Comparison of ENCODE assay signal across 18 cellular contexts in the genomic region with DNA sequence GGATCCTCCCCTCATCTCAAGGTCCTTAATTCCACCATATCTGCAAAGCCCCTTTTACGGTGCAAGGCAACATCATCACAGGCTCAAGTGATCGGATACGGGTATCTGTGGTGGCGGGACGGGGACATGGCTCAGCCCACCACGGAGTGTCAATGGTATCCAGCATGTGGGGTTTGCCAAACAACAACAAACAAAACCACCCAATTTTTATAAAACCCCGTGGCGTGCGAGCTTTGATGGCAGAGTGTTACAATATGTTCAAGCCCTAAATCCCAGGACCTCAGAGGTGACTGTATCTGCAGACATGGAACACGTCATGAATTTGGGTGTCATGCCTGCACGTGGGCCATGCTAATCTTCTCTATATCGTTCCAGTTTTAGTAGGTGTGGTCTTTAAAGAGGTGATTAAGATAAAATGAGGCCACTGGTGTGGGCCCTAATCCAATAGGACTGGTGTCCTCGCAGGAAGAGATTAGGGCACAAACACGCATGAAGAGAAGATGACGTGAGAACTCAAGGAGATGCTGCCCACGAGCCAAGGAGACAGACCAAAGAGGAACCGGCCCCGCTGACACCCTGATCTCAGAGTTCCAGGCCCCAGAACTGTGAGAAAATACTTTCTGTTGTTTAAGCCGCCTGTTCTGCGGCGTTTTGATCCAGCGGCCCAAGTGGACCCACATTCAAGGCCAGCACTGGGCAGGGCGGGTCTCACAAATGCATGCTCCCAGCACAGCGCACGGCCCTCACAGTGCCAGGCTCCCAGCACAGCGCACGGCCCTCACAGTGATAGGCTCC. TPM values are rescaled to one million over a fixed set of nuclear protein-coding genes. Genes with fewer than 3 reads are reported as not detected.
DNase-seq lines count a peak whose midpoint lies in the region; ATAC-seq, FAIRE-seq and TF ChIP-seq lines count a peak whose summit lies in the region.
"Had no signal": no experiment of that assay in that cellular context is flagged by ENCODE, and none has a peak within 500 bp of the region (broad histone marks: within the 10 kb centered on the region; RNA-seq: fewer than 3 reads in every experiment).

No MANE protein-coding gene starts in this region.

- H3K4me3 Mint-ChIP-seq in activated T-cell treated with anti-CD3 and anti-CD28 coated beads, Interleukin-2, amount 50 U/mL, for 72 hours: peak overlapping the region; percentile 57 to 74
- H3K4me3 Mint-ChIP-seq in T-cell: peak overlapping the region; percentile 28 to 69 (median 53)
- H3K4me3 Mint-ChIP-seq in stimulated activated memory B cell treated with anti-CD40 and anti-IgM and Interleukin-4, amounts not matched to agents 10 μg/mL and 1 μg/mL and 100 μg/mL, for 72 hours: no peak overlapping the region

- no peaks in the 10 kb centered on the region; the same call in 2 of the 3 replicates for H3K36me3 ChIP-seq in K562 (ENCODE audit: control insufficient read depth, insufficient read depth, low read length)
- H3K36me3 ChIP-seq: colonic mucosa had no signal

- H3K9me3 ChIP-seq in K562 (replicated peaks; ENCODE audit: control insufficient read depth, insufficient read depth, low read depth, low read length): no peaks in the 10 kb centered on the region
- H3K9me3 ChIP-seq: colonic mucosa, left lung, right lobe of liver had no signal

- BruUV-seq in K562 (replicated peaks; lab: Mats Ljungman, UMichigan): no TSS peak

- DNase-seq in activated T-cell treated with anti-CD3 and anti-CD28 coated beads, Interleukin-2, amount 50 U/mL, for 72 hours: no peak
- DNase-seq in activated T-cell treated with anti-CD3 and anti-CD28 coated beads for 4 hours (no peak), T-cell (no peak), K562 (ENCODE audit: extremely low read depth in 1 of 4, low spot score in 3 of 4) (peak in 1 of 4 experiments; percentile 36), left lobe of liver (ENCODE audit: low spot score) (no peak), kidney glomerular epithelial cell (lab: John Stamatoyannopoulos, UW) (no peak), NCI-H146 (lab: John Stamatoyannopoulos, UW) (no peak)
- DNase-seq: activated CD4-positive, CD25-positive, alpha-beta regulatory T cell treated with anti-CD3 and anti-CD28 coated beads, Interleukin-2, amount 50 U/mL, for 72 hours; colonic mucosa; left lung; MM.1S; NCI-H187; NCI-H446; occipital lobe; right lobe of liver had no signal

- WGBS in K562 (ENCODE audit: insufficient coverage, low coverage, missing lambda C conversion rate): 59% methylated on average over 24 of the region's 27 CpGs

- no peaks in the 10 kb centered on the region for H3K27me3 ChIP-seq in K562 (ENCODE audit: control insufficient read depth in 2 of 2, insufficient read depth in 2 of 2, low read length in 2 of 2)
- H3K27me3 ChIP-seq: colonic mucosa, left lung, right lobe of liver had no signal

- no peak for TF ChIP-seq CTCF in K562 (IDR thresholded peaks at IDR 0.05 in 2 of 3, conservative IDR thresholded peaks at IDR 0.05 in 1 of 3; ENCODE audit: insufficient read depth in 2 of 3, low read depth in 1 of 3, low read length in 3 of 3)

- peak overlapping the region; percentile 0; the same call in 1 of the 2 replicates for H2AFZ ChIP-seq in K562 (ENCODE audit: low read depth, low read length)

- peak; percentile 35 for FAIRE-seq in K562 (lab: Jason Lieb, UNC)
- FAIRE-seq: G401.6, GM12892 had no signal

- H3K4me3 ChIP-seq in K562: no peak overlapping the region
- H3K4me3 ChIP-seq: colonic mucosa, left lung, right lobe of liver had no signal

- peaks cover 2 to 8% of the 10 kb centered on the region in 2 donors for H3K36me3 Mint-ChIP-seq in activated T-cell treated with anti-CD3 and anti-CD28 coated beads, Interleukin-2, amount 50 U/mL, for 72 hours (ENCODE audit: insufficient read depth in 2 of 2)
- H3K36me3 Mint-ChIP-seq in T-cell: peaks cover 15% of the 10 kb centered on the region
- peaks cover 61% of the 10 kb centered on the region for H3K36me3 Mint-ChIP-seq in stimulated activated memory B cell treated with anti-CD40 and anti-IgM and Interleukin-4, amounts not matched to agents 10 μg/mL and 1 μg/mL and 100 μg/mL, for 72 hours

- H3K27ac ChIP-seq in K562 (ENCODE audit: extremely low read depth, low read depth, low read length): no peak overlapping the region
- H3K27ac ChIP-seq: colonic mucosa, left lung, right lobe of liver had no signal

- no peaks in the 10 kb centered on the region for H4K20me1 ChIP-seq in K562 (replicated peaks; ENCODE audit: control insufficient read depth, insufficient read depth, low read length)

- CTCF ChIA-PET in T-cell (lab: Charles Lee): interaction anchor here in 1 of 2 donors (0.6 kb wide), 1 partner anchor 10 kb away, joined by 3 read pairs; no protein-coding TSS in a partner anchor
- CTCF ChIA-PET in K562 (lab: Yijun Ruan, JAX; ENCODE audit: low intra/inter-chr PET ratio): no interaction called here

- no peaks in the 10 kb centered on the region for H3K9me1 ChIP-seq in K562 (ENCODE audit: control insufficient read depth, insufficient read depth, low read length)

- H3K27ac Mint-ChIP-seq in activated T-cell treated with anti-CD3 and anti-CD28 coated beads, Interleukin-2, amount 50 U/mL, for 72 hours: peak overlapping the region; percentile 84
- H3K27ac Mint-ChIP-seq in T-cell: peak overlapping the region; percentile 91 to 93
- H3K27ac Mint-ChIP-seq in stimulated activated memory B cell treated with anti-CD40 and anti-IgM and Interleukin-4, amounts not matched to agents 10 μg/mL and 1 μg/mL and 100 μg/mL, for 72 hours: peak overlapping the region; percentile 3

- no peak overlapping the region for H3K4me2 ChIP-seq in K562 (ENCODE audit: insufficient read depth, low read length)

- no peak for TF ChIP-seq EP300 in K562 (IDR thresholded peaks at IDR 0.05; ENCODE audit: low read length)

- in situ Hi-C loops in K562 (cut with MboI): no loop called here

- no peaks in the 10 kb centered on the region for H3K9me3 Mint-ChIP-seq in activated T-cell treated with anti-CD3 and anti-CD28 coated beads, Interleukin-2, amount 50 U/mL, for 72 hours
- no peaks in the 10 kb centered on the region for H3K9me3 Mint-ChIP-seq in T-cell
- H3K9me3 Mint-ChIP-seq in stimulated activated memory B cell treated with anti-CD40 and anti-IgM and Interleukin-4, amounts not matched to agents 10 μg/mL and 1 μg/mL and 100 μg/mL, for 72 hours: peaks cover 3% of the 10 kb centered on the region

- TF ChIP-seq POLR2A in K562 (conservative IDR thresholded peaks at IDR 0.05): no peak

- intact Hi-C loops in K562 (cut with micrococcal nuclease): no loop called here

- no peaks in the 10 kb centered on the region for H3K27me3 Mint-ChIP-seq in activated T-cell treated with anti-CD3 and anti-CD28 coated beads, Interleukin-2, amount 50 U/mL, for 72 hours (ENCODE audit: low read depth)
- no peaks in the 10 kb centered on the region for H3K27me3 Mint-ChIP-seq in T-cell
- H3K27me3 Mint-ChIP-seq in stimulated activated memory B cell treated with anti-CD40 and anti-IgM and Interleukin-4, amounts not matched to agents 10 μg/mL and 1 μg/mL and 100 μg/mL, for 72 hours: no peaks in the 10 kb centered on the region

- H3K4me1 Mint-ChIP-seq in activated T-cell treated with anti-CD3 and anti-CD28 coated beads, Interleukin-2, amount 50 U/mL, for 72 hours (ENCODE audit: low read depth): peaks cover 32% of the 10 kb centered on the region
- H3K4me1 Mint-ChIP-seq in T-cell: peaks cover 38 to 40% (median 40%) of the 10 kb centered on the region in 3 donors
- no peaks in the 10 kb centered on the region for H3K4me1 Mint-ChIP-seq in stimulated activated memory B cell treated with anti-CD40 and anti-IgM and Interleukin-4, amounts not matched to agents 10 μg/mL and 1 μg/mL and 100 μg/mL, for 72 hours

- TF ChIP-seq RAD21 in K562 (CRISPR knock-in tag; conservative IDR thresholded peaks at IDR 0.05 in 1 of 2, IDR thresholded peaks at IDR 0.05 in 1 of 2): no peak

- ATAC-seq in activated T-cell treated with anti-CD3 and anti-CD28 coated beads, Interleukin-2, amount 50 U/mL, for 72 hours (replicated peaks in 1 of 2): no peak
- ATAC-seq in T-cell (replicated peaks in 1 of 4) (no peak), K562 (no peak; the same call in 1 of the 3 replicates), left lobe of liver (no peak)
- ATAC-seq in stimulated activated memory B cell treated with anti-CD40 and anti-IgM and Interleukin-4, amounts not matched to agents 10 μg/mL and 1 μg/mL and 100 μg/mL, for 72 hours: no peak
- ATAC-seq: left lung, right lobe of liver had no signal

- no peaks in the 10 kb centered on the region for H3K79me2 ChIP-seq in K562 (ENCODE audit: control insufficient read depth, insufficient read depth, low read length)

- peaks cover 0 to 29% of the 10 kb centered on the region in 2 experiments; a peak in 3 of 5 replicates for H3K4me1 ChIP-seq in K562 (replicated peaks in 1 of 2; ENCODE audit: control insufficient read depth in 2 of 2, insufficient read depth in 2 of 2, low read length in 2 of 2)
- H3K4me1 ChIP-seq: right lobe of liver had no signal

- POLR2A ChIA-PET in T-cell (lab: Charles Lee) (no interaction called here), K562 (lab: Yijun Ruan, JAX) (no interaction called here)

- no peak overlapping the region for H3K9ac ChIP-seq in K562 (ENCODE audit: insufficient read depth in 1 of 2, low read depth in 2 of 2, low read length in 2 of 2)

RNA-seq across cellular contexts. Expression of a gene that starts 6.6 kb away (rescaled TPM):
- 10 to 100 TPM; 58.2 to 60.4 TPM for total RNA-seq in activated T-cell treated with anti-CD3 and anti-CD28 coated beads, Interleukin-2, amount 50 U/mL, for 72 hours
- total RNA-seq in T-cell: 10 to 100 TPM; 49.1 to 77.9 (median 67.4) TPM
- total RNA-seq in K562 (2011; cell fraction: chromatin; rRNA removed; ENCODE audit: low replicate concordance): 144 and 257 TPM in 2 replicates
- total RNA-seq in K562 (2011; cell fraction: nucleolus; rRNA removed): 92.6 and 108 TPM in 2 replicates
- 87.7 and 106 TPM in 2 replicates for total RNA-seq in K562 (2011; cell fraction: nucleoplasm; rRNA removed)
- total RNA-seq in K562 (2014; rRNA removed): 36.1 and 38.7 TPM in 2 replicates
- total RNA-seq in K562 (2014; rRNA removed; fragmentation: Illumina TruSeq; extraction: Trizol): 17.0 and 19.0 TPM in 2 replicates
- 21.2 and 22.8 TPM in 2 replicates for total RNA-seq in K562 (2015; rRNA removed; fragmentation: Illumina TruSeq; extraction: Trizol)
- 41.7 and 48.1 TPM in 2 replicates for total RNA-seq in K562 (2021)
- polyA plus RNA-seq in K562 (2011; rRNA removed): 15.0 and 20.2 TPM in 2 replicates
- 21.4 and 25.3 TPM in 2 replicates for polyA plus RNA-seq in K562 (2011; cell fraction: cytosol; rRNA removed)
- 38.5 and 43.6 TPM in 2 replicates for polyA plus RNA-seq in K562 (2011; cell fraction: nucleus; rRNA removed)
- 12.5 and 13.1 TPM in 2 replicates for polyA plus RNA-seq in K562 (2012)
- polyA plus RNA-seq in K562 (2014; fragmentation: Illumina TruSeq; extraction: Trizol): 9.0 and 11.8 TPM in 2 replicates
- polyA plus RNA-seq in K562 (2014; fragmentation: Nextera tagmentation; extraction: Ambion mirVana): 1 to 10 TPM; 1.9 to 2.9 TPM
- polyA plus RNA-seq in K562 (2014; rRNA removed): 18.4 and 18.6 TPM in 2 replicates
- polyA minus RNA-seq in K562 (2011; rRNA and poly(A)+ RNA removed): 26.2 and 28.2 TPM in 2 replicates
- polyA minus RNA-seq in K562 (2011; cell fraction: cytosol; rRNA and poly(A)+ RNA removed): 43.5 and 57.6 TPM in 2 replicates
- 18.7 and 48.9 TPM in 2 replicates for polyA minus RNA-seq in K562 (2011; cell fraction: nucleus; rRNA and poly(A)+ RNA removed)
- 22.9 TPM for total RNA-seq in left lobe of liver

RNA-seq across cellular contexts. Expression of a gene that starts 52.1 kb away (rescaled TPM):
- 10 to 100 TPM; 68.3 to 72.3 TPM for total RNA-seq in activated T-cell treated with anti-CD3 and anti-CD28 coated beads, Interleukin-2, amount 50 U/mL, for 72 hours
- total RNA-seq in T-cell: 100 to 1,000 TPM in 1 of 5 donors, 10 to 100 TPM in 4; 84.2 to 107 (median 86.0) TPM
- 247 and 420 TPM in 2 replicates for total RNA-seq in K562 (2011; cell fraction: chromatin; rRNA removed; ENCODE audit: low replicate concordance)
- 153 and 159 TPM in 2 replicates for total RNA-seq in K562 (2011; cell fraction: nucleolus; rRNA removed)
- total RNA-seq in K562 (2011; cell fraction: nucleoplasm; rRNA removed): 192 and 220 TPM in 2 replicates
- 18.2 and 19.3 TPM in 2 replicates for total RNA-seq in K562 (2014; rRNA removed)
- total RNA-seq in K562 (2014; rRNA removed; fragmentation: Illumina TruSeq; extraction: Trizol): 14.1 and 14.2 TPM in 2 replicates
- total RNA-seq in K562 (2015; rRNA removed; fragmentation: Illumina TruSeq; extraction: Trizol): 12.7 and 15.5 TPM in 2 replicates
- 26.1 and 26.8 TPM in 2 replicates for total RNA-seq in K562 (2021)
- 32.5 and 33.9 TPM in 2 replicates for polyA plus RNA-seq in K562 (2011; rRNA removed)
- polyA plus RNA-seq in K562 (2011; cell fraction: cytosol; rRNA removed): 31.7 and 36.8 TPM in 2 replicates
- polyA plus RNA-seq in K562 (2011; cell fraction: nucleus; rRNA removed): 72.8 and 92.7 TPM in 2 replicates
- 15.8 and 25.4 TPM in 2 replicates for polyA plus RNA-seq in K562 (2012)
- polyA plus RNA-seq in K562 (2014; fragmentation: Illumina TruSeq; extraction: Trizol): 18.6 and 21.2 TPM in 2 replicates
- polyA plus RNA-seq in K562 (2014; fragmentation: Nextera tagmentation; extraction: Ambion mirVana): under 1 TPM; 0.61 to 0.84 TPM
- 23.6 and 25.8 TPM in 2 replicates for polyA plus RNA-seq in K562 (2014; rRNA removed)
- 34.2 and 40.4 TPM in 2 replicates for polyA minus RNA-seq in K562 (2011; rRNA and poly(A)+ RNA removed)
- 18.1 and 22.3 TPM in 2 replicates for polyA minus RNA-seq in K562 (2011; cell fraction: cytosol; rRNA and poly(A)+ RNA removed)
- polyA minus RNA-seq in K562 (2011; cell fraction: nucleus; rRNA and poly(A)+ RNA removed): 23.3 and 27.7 TPM in 2 replicates
- total RNA-seq in left lobe of liver: 14.2 TPM

Comparison
In these comparisons a context has a peak if more than half of its experiments do, and no peak if none do; other contexts are left out.
1. H3K27ac Mint-ChIP-seq: peak in every context shown above with its lines; median percentile 92 in T-cell; 84 in activated T-cell treated with anti-CD3 and anti-CD28 coated beads, Interleukin-2, amount 50 U/mL, for 72 hours; 3 in stimulated activated memory B cell treated with anti-CD40 and anti-IgM and Interleukin-4, amounts not matched to agents 10 μg/mL and 1 μg/mL and 100 μg/mL, for 72 hours.